Comparison of ENCODE assay signal across 26 cellular contexts in the genomic region with DNA sequence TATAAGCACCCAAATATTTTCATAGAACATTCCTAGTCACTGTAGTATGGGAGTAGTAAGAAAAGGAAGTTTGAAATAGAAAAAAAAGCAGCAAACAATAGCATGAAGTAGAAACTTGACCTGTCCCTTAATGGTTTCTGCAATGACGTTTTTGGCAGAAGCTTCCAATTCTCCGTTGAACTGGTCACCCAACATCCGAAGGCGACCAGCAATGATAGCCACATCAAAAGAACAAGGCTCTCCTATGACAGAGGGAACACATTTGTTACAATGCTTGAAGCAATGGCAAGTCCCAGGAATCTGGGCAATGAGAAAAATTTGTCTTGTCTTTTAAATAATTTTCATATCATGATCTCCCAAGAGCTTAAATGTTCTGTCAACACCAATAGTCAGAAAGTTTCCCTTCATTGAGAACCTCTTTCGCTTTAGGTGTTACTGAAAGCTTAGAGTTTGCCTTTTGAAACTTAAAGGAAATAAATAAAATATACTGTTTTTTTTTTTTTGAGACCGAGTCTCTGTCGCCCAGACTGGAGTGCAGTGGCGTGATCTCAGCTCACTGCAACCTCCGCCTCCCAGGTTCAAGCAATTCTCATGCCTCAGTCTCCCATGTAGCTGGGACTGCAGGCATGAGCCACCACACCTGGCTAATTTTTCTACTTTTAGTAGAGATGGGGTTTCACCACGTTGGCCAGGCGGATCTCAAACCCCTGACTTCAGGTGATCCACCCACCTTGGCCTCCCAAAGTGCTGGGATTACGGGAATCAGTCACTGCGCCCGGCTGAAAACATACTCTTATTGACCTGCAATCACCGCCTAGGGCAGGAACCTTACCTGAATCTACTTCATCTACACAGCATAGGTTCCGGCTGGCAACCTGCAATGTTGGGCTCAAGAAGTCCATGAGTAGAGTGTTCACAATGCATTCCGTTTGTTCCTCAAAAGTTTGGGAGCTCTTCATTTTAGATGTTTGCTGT. TPM values are rescaled to one million over a fixed set of nuclear protein-coding genes. Genes with fewer than 3 reads are reported as not detected.
DNase-seq lines count a peak whose midpoint lies in the region; ATAC-seq and TF ChIP-seq lines count a peak whose summit lies in the region.
"Had no signal": no experiment of that assay in that cellular context is flagged by ENCODE, and none has a peak within 500 bp of the region (broad histone marks: within the 10 kb centered on the region; RNA-seq: fewer than 3 reads in every experiment).

No MANE protein-coding gene starts in this region.

- H3K9me3 Mint-ChIP-seq in CD4-positive, alpha-beta memory T cell = peaks cover 0 to 2% (median 0%) of the 10 kb centered on the region in 8 donors
- H3K9me3 Mint-ChIP-seq in naive thymus-derived CD4-positive, alpha-beta T cell = peaks cover 0 to 2% (median 0%) of the 10 kb centered on the region in 11 donors
- H3K9me3 Mint-ChIP-seq: memory B cell, nephron progenitor cell had no signal

- TF ChIP-seq CTCF in coronary artery (IDR thresholded peaks at IDR 0.05) (no peak), WERI-Rb-1 (IDR thresholded peaks at IDR 0.05; ENCODE audit: low read depth, low read length) (no peak)

- no peak for DNase-seq in CD4-positive, alpha-beta memory T cell
- peak; percentile 37 for DNase-seq in HT-29 (ENCODE audit: low spot score)
- DNase-seq in epithelial cell of prostate (ENCODE audit: low read depth, low spot score) = no peak
- DNase-seq in naive thymus-derived CD4-positive, alpha-beta T cell = no peak
- no peak for DNase-seq in coronary artery (ENCODE audit: low spot score)
- DNase-seq in WERI-Rb-1 = no peak
- DNase-seq in NCI-H524 (lab: John Stamatoyannopoulos, UW) = no peak
- DNase-seq: activated CD8-positive, alpha-beta memory T cell treated with anti-CD3 and anti-CD28 coated beads for 24 hours; brain microvascular endothelial cell; cortex of kidney; DND-41; foreskin melanocyte; H7; Karpas-422; NCI-H187; nephron progenitor cell; SJCRH30; stimulated activated CD4-positive, alpha-beta T cell treated with anti-CD3 and anti-CD28 coated beads, Interleukin-2, amount 100 ng/mL, for 48 hours; stimulated activated naive CD8-positive, alpha-beta T cell treated with anti-CD3 and anti-CD28 coated beads, Interleukin-15, Interleukin-2, amounts not matched to agents 100 U/mL and 50 U/mL, for 24 hours; tibial artery had no signal

- POLR2A ChIA-PET in CD4-positive, alpha-beta memory T cell (lab: Charles Lee; ENCODE audit: partially characterized antibody) = interaction anchor here (1.0 to 1.7 kb wide), 4 partner anchors 11 to 45 kb away, joined by 3 to 5 read pairs (median 4); a partner anchor contains a TSS
- POLR2A ChIA-PET in naive thymus-derived CD4-positive, alpha-beta T cell (lab: Charles Lee) = interaction anchor here (0.9 to 1.0 kb wide), 2 partner anchors 14 to 44 kb away, joined by 3 to 4 read pairs; no protein-coding TSS in a partner anchor

- intact Hi-C loops in CD4-positive, alpha-beta memory T cell (cut with micrococcal nuclease) = no loop called here
- intact Hi-C loops in naive thymus-derived CD4-positive, alpha-beta T cell (cut with micrococcal nuclease) = loop anchor here (1.0 to 2.0 kb wide), 2 partner anchors 14 to 15 kb away; a partner anchor contains a TSS

- H3K4me3 Mint-ChIP-seq in CD4-positive, alpha-beta memory T cell = peak overlapping the region; percentile 2 to 65 (median 38)
- peak overlapping the region in 9 of 10 donors; percentile 8 to 73 (median 52) for H3K4me3 Mint-ChIP-seq in naive thymus-derived CD4-positive, alpha-beta T cell
- H3K4me3 Mint-ChIP-seq: memory B cell, nephron progenitor cell had no signal

- no peak overlapping the region for H3K27ac ChIP-seq in CD4-positive, alpha-beta memory T cell (ENCODE audit: low read depth, low read length)
- H3K27ac ChIP-seq in epithelial cell of prostate (peak overlapping the region; percentile 5), coronary artery (no peak overlapping the region), WERI-Rb-1 (no peak overlapping the region)
- H3K27ac ChIP-seq in naive thymus-derived CD4-positive, alpha-beta T cell (ENCODE audit: low read depth, low read length) = no peak overlapping the region
- H3K27ac ChIP-seq: brain microvascular endothelial cell, prostate gland, SJCRH30, skin epidermis, tibial artery had no signal

- no peaks in the 10 kb centered on the region for H3K9me3 ChIP-seq in CD4-positive, alpha-beta memory T cell (ENCODE audit: control insufficient read depth in 1 of 2, low read length in 2 of 2)
- no peaks in the 10 kb centered on the region for H3K9me3 ChIP-seq in naive thymus-derived CD4-positive, alpha-beta T cell (ENCODE audit: control insufficient read depth in 2 of 3, low read length in 3 of 3)
- H3K9me3 ChIP-seq in WERI-Rb-1 (ENCODE audit: severe bottlenecking) = no peaks in the 10 kb centered on the region
- H3K9me3 ChIP-seq: prostate gland, SJCRH30, tibial artery had no signal

- H3K36me3 Mint-ChIP-seq in CD4-positive, alpha-beta memory T cell = peaks cover 2 to 12% of the 10 kb centered on the region in 2 donors
- peaks cover 0 to 19% (median 7%) of the 10 kb centered on the region in 5 donors for H3K36me3 Mint-ChIP-seq in naive thymus-derived CD4-positive, alpha-beta T cell

- no peak for ATAC-seq in naive thymus-derived CD4-positive, alpha-beta T cell
- no peak for ATAC-seq in HG02623 (IDR thresholded peaks at IDR 0.05; ENCODE audit: unreplicated experiment)
- ATAC-seq: stimulated activated naive CD8-positive, alpha-beta T cell treated with anti-CD3 and anti-CD28 coated beads, Interleukin-15, Interleukin-2, amounts not matched to agents 100 U/mL and 50 U/mL, for 24 hours had no signal

- H3K36me3 ChIP-seq in CD4-positive, alpha-beta memory T cell (ENCODE audit: insufficient read depth, low read length) = no peaks in the 10 kb centered on the region
- no peaks in the 10 kb centered on the region for H3K36me3 ChIP-seq in naive thymus-derived CD4-positive, alpha-beta T cell (ENCODE audit: control insufficient read depth in 2 of 3, insufficient read depth in 3 of 3, low read length in 3 of 3)
- H3K36me3 ChIP-seq in WERI-Rb-1 = no peaks in the 10 kb centered on the region
- H3K36me3 ChIP-seq: brain microvascular endothelial cell, prostate gland, SJCRH30, tibial artery had no signal

- no peaks in the 10 kb centered on the region for H3K27me3 Mint-ChIP-seq in CD4-positive, alpha-beta memory T cell
- H3K27me3 Mint-ChIP-seq in naive thymus-derived CD4-positive, alpha-beta T cell = no peaks in the 10 kb centered on the region
- H3K27me3 Mint-ChIP-seq: memory B cell had no signal

- peaks cover 19 to 39% (median 24%) of the 10 kb centered on the region in 4 donors for H3K4me1 Mint-ChIP-seq in CD4-positive, alpha-beta memory T cell
- peaks cover 11 to 38% (median 17%) of the 10 kb centered on the region in 7 donors for H3K4me1 Mint-ChIP-seq in naive thymus-derived CD4-positive, alpha-beta T cell
- H3K4me1 Mint-ChIP-seq: memory B cell, nephron progenitor cell had no signal

- H3K27ac Mint-ChIP-seq in CD4-positive, alpha-beta memory T cell = peak overlapping the region in 5 of 7 donors; percentile 10 to 69 (median 43)
- peak overlapping the region in 8 of 9 donors; percentile 11 to 72 (median 54) for H3K27ac Mint-ChIP-seq in naive thymus-derived CD4-positive, alpha-beta T cell
- H3K27ac Mint-ChIP-seq: memory B cell, nephron progenitor cell had no signal

- H3K27me3 ChIP-seq in CD4-positive, alpha-beta memory T cell (ENCODE audit: insufficient read depth, low read length) = no peaks in the 10 kb centered on the region
- no peaks in the 10 kb centered on the region for H3K27me3 ChIP-seq in naive thymus-derived CD4-positive, alpha-beta T cell (ENCODE audit: control insufficient read depth in 2 of 2, insufficient read depth in 2 of 2, low read length in 2 of 2)
- H3K27me3 ChIP-seq in WERI-Rb-1 (ENCODE audit: insufficient read depth, low read depth, severe bottlenecking) = no peaks in the 10 kb centered on the region
- H3K27me3 ChIP-seq: brain microvascular endothelial cell, SJCRH30, tibial artery had no signal

- peaks cover 26% of the 10 kb centered on the region for H3K4me1 ChIP-seq in CD4-positive, alpha-beta memory T cell (ENCODE audit: insufficient read depth, low read length)
- peaks cover 6 to 10% of the 10 kb centered on the region in 2 donors for H3K4me1 ChIP-seq in naive thymus-derived CD4-positive, alpha-beta T cell (ENCODE audit: control insufficient read depth in 2 of 2, insufficient read depth in 2 of 2, low read length in 2 of 2)
- H3K4me1 ChIP-seq: prostate gland, SJCRH30, tibial artery had no signal

- CTCF ChIA-PET in CD4-positive, alpha-beta memory T cell (lab: Charles Lee; ENCODE audit: partially characterized antibody) = interaction anchor here (1.3 to 3.5 kb wide), 4 partner anchors 13 to 51 kb away, joined by 3 to 10 read pairs (median 4); a partner anchor contains a TSS
- CTCF ChIA-PET in naive thymus-derived CD4-positive, alpha-beta T cell (lab: Charles Lee) = interaction anchor here (0.6 to 1.1 kb wide), 2 partner anchors 18 to 102 kb away, joined by 3 to 4 read pairs; no protein-coding TSS in a partner anchor

- H3K4me3 ChIP-seq in CD4-positive, alpha-beta memory T cell (ENCODE audit: low read length in 2 of 2) = no peak overlapping the region
- no peak overlapping the region for H3K4me3 ChIP-seq in naive thymus-derived CD4-positive, alpha-beta T cell (ENCODE audit: low read length)
- H3K4me3 ChIP-seq in coronary artery = no peak overlapping the region
- H3K4me3 ChIP-seq in WERI-Rb-1 (ENCODE audit: low read depth, low read length) = no peak overlapping the region
- H3K4me3 ChIP-seq: prostate gland, SJCRH30, skin epidermis, tibial artery had no signal

RNA-seq across cellular contexts. Expression of a gene that starts 0.7 kb away (rescaled TPM):
- 1 to 10 TPM; 1.3 to 2.1 TPM for total RNA-seq in CD4-positive, alpha-beta memory T cell
- polyA plus RNA-seq in CD4-positive, alpha-beta memory T cell = 1 to 10 TPM in 1 of 2 donors, under 1 TPM in 1; 0.75 to 1.3 TPM
- total RNA-seq in HT-29 (2014; rRNA removed; shearing (Covaris generic)) = 18.2 and 23.4 TPM in 2 replicates
- total RNA-seq in naive thymus-derived CD4-positive, alpha-beta T cell = 1 to 10 TPM; 1.1 to 7.5 (median 1.6) TPM
- under 1 TPM in 1 of 2 donors, not detected in 1; 0.60 TPM for polyA plus RNA-seq in naive thymus-derived CD4-positive, alpha-beta T cell
- total RNA-seq: H7 had no signal

RNA-seq across cellular contexts. Expression of a gene that starts 15.2 kb away (rescaled TPM):
- 10 to 100 TPM; 32.2 to 33.7 TPM for total RNA-seq in CD4-positive, alpha-beta memory T cell
- 10 to 100 TPM; 38.1 to 66.1 TPM for polyA plus RNA-seq in CD4-positive, alpha-beta memory T cell
- 0.05 TPM in 1 of 2 replicates, not detected in the other for total RNA-seq in HT-29 (2014; rRNA removed; shearing (Covaris generic))
- total RNA-seq in naive thymus-derived CD4-positive, alpha-beta T cell = 10 to 100 TPM; 22.2 to 76.7 (median 27.5) TPM
- 10 to 100 TPM; 29.7 to 37.9 TPM for polyA plus RNA-seq in naive thymus-derived CD4-positive, alpha-beta T cell
- total RNA-seq: endothelial cell of umbilical vein, H7, kidney epithelial cell had no signal
- polyA plus RNA-seq: endothelial cell of umbilical vein had no signal

RNA-seq across cellular contexts. Expression of a gene that starts 17.9 kb away (rescaled TPM):
- 10 to 100 TPM; 74.5 to 75.5 TPM for total RNA-seq in CD4-positive, alpha-beta memory T cell
- 10 to 100 TPM in 1 of 2 donors, 1 to 10 TPM in 1; 8.9 to 12.9 TPM for polyA plus RNA-seq in CD4-positive, alpha-beta memory T cell
- total RNA-seq in HT-29 (2014; rRNA removed; shearing (Covaris generic)) = 6.7 and 12.5 TPM in 2 replicates
- 10 to 100 TPM; 50.8 to 75.4 (median 65.0) TPM for total RNA-seq in naive thymus-derived CD4-positive, alpha-beta T cell
- 10 to 100 TPM; 13.7 to 15.6 TPM for polyA plus RNA-seq in naive thymus-derived CD4-positive, alpha-beta T cell

RNA-seq across cellular contexts. Expression of a gene that starts 18.4 kb away (rescaled TPM):
- total RNA-seq in CD4-positive, alpha-beta memory T cell = 1 to 10 TPM; 5.1 to 5.4 TPM
- 1 to 10 TPM; 2.8 to 5.3 TPM for polyA plus RNA-seq in CD4-positive, alpha-beta memory T cell
- 6.2 and 7.3 TPM in 2 replicates for total RNA-seq in HT-29 (2014; rRNA removed; shearing (Covaris generic))
- 10 to 100 TPM in 1 of 5 experiments, 1 to 10 TPM in 4; 4.1 to 13.6 (median 6.9) TPM for total RNA-seq in naive thymus-derived CD4-positive, alpha-beta T cell
- 1 to 10 TPM; 3.7 to 6.8 TPM for polyA plus RNA-seq in naive thymus-derived CD4-positive, alpha-beta T cell

RNA-seq across cellular contexts. Expression of a gene that starts 42.4 kb away (rescaled TPM):
- 100 to 1,000 TPM; 107 to 110 TPM for total RNA-seq in CD4-positive, alpha-beta memory T cell
- polyA plus RNA-seq in CD4-positive, alpha-beta memory T cell = 10 to 100 TPM in 1 of 2 donors, 1 to 10 TPM in 1; 4.4 to 17.1 TPM
- total RNA-seq in HT-29 (2014; rRNA removed; shearing (Covaris generic)) = 18.9 and 19.4 TPM in 2 replicates
- total RNA-seq in naive thymus-derived CD4-positive, alpha-beta T cell = 100 to 1,000 TPM in 4 of 5 experiments, 10 to 100 TPM in 1; 95.8 to 211 (median 124) TPM
- polyA plus RNA-seq in naive thymus-derived CD4-positive, alpha-beta T cell = 10 to 100 TPM; 11.8 to 21.3 TPM

Comparison
In these comparisons a context has a peak if more than half of its experiments do, and no peak if none do; other contexts are left out.
1. RNA of a gene that starts 15.2 kb away (total RNA-seq): 32.2 to 33.7 TPM in CD4-positive, alpha-beta memory T cell and 22.2 to 76.7 TPM in naive thymus-derived CD4-positive, alpha-beta T cell; 0.05 TPM in HT-29; every median in the first group is over 10 times any median in the second.